In the genomic region with DNA sequence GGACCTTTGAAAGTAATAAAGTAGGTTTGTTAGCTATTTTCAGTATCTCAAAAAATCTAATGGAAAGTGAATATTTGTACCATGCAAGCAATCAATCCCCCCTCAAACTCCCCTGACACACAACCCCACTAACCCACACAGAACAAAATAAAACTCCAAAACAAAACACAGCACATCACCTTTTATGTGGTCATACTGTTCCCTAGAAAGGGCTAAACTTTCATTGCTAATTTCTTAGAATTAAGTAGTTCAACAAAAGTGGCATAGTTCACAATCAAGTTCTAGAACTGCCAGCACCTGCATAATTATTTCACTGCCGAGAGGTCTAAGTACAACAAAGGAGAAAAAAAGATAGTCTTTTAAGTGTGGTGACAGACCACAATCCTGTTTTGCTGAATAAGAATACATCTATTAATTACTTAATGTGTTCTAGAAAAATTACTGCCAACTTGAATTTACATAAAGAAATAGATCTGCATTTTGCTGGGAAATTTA, we compare ENCODE assay signal across 21 cellular contexts.
"Had no signal": no experiment of that assay in that cellular context is flagged by ENCODE, and none has a peak within 500 bp of the region (broad histone marks: within the 10 kb centered on the region; RNA-seq: fewer than 3 reads in every experiment).

No MANE protein-coding gene starts in this region.

- H3K9me3 ChIP-seq: SJSA1 had no signal

- H3K36me3 ChIP-seq: SJSA1 had no signal

- H3K36me3 Mint-ChIP-seq: activated naive CD4-positive, alpha-beta T cell treated with anti-CD3 and anti-CD28 coated beads, Interleukin-2, amount 50 U/mL, for 72 hours had no signal

- H3K27ac ChIP-seq: SJSA1 had no signal

- H3K4me1 ChIP-seq: SJSA1 had no signal

- H3K4me3 Mint-ChIP-seq: activated B cell treated with CpG ODN at 0.5 μM for 24 hours; activated CD8-positive, alpha-beta T cell treated with anti-CD3 and anti-CD28 coated beads for 36 hours; brain; central memory CD8-positive, alpha-beta T cell had no signal

- H3K4me1 Mint-ChIP-seq: activated B cell treated with CpG ODN at 0.5 μM for 24 hours had no signal

- H3K4me3 ChIP-seq: SJSA1 had no signal

- H3K9me3 Mint-ChIP-seq: activated B cell treated with CpG ODN at 0.5 μM for 24 hours; activated CD8-positive, alpha-beta T cell treated with anti-CD3 and anti-CD28 coated beads for 36 hours; activated naive CD4-positive, alpha-beta T cell treated with anti-CD3 and anti-CD28 coated beads, Interleukin-2, amount 50 U/mL, for 72 hours; brain; central memory CD8-positive, alpha-beta T cell had no signal

- DNase-seq: activated B cell treated with CpG ODN at 0.5 μM for 24 hours; activated CD4-positive, alpha-beta T cell treated with anti-CD3 and anti-CD28 coated beads for 4 hours; activated CD8-positive, alpha-beta memory T cell treated with anti-CD3 and anti-CD28 coated beads, Interleukin-2, amount 50 U/mL, for 4 hours; activated CD8-positive, alpha-beta T cell treated with anti-CD3 and anti-CD28 coated beads for 36 hours; activated T-cell treated with anti-CD3 and anti-CD28 coated beads, Interleukin-2, amount 50 U/mL, for 1 hour; amygdala; Kasumi-1; NCI-H1105 treated with DMSO at 0.1 percent for 48 hours; NCI-H1436 treated with DMSO at 0.1 percent for 48 hours; NCI-H187; NCI-H2081 treated with DMSO at 0.1 percent for 48 hours; NCI-H446; NCI-H524; SHP77; T-helper 2 cell; T1000 had no signal

- H3K27me3 ChIP-seq: SJSA1 had no signal

- H3K27me3 Mint-ChIP-seq: activated B cell treated with CpG ODN at 0.5 μM for 24 hours; activated CD8-positive, alpha-beta T cell treated with anti-CD3 and anti-CD28 coated beads for 36 hours; brain; central memory CD8-positive, alpha-beta T cell had no signal

- H3K27ac Mint-ChIP-seq: activated B cell treated with CpG ODN at 0.5 μM for 24 hours; activated CD8-positive, alpha-beta T cell treated with anti-CD3 and anti-CD28 coated beads for 36 hours; activated naive CD4-positive, alpha-beta T cell treated with anti-CD3 and anti-CD28 coated beads, Interleukin-2, amount 50 U/mL, for 72 hours; brain had no signal

- ATAC-seq: activated CD8-positive, alpha-beta T cell treated with anti-CD3 and anti-CD28 coated beads for 36 hours; activated naive CD4-positive, alpha-beta T cell treated with anti-CD3 and anti-CD28 coated beads, Interleukin-2, amount 50 U/mL, for 72 hours; SK-N-SH treated with all-trans-retinoic acid at 6 μM for 48 hours had no signal
